Comparison of ENCODE assay signal across 17 cellular contexts in the genomic region with DNA sequence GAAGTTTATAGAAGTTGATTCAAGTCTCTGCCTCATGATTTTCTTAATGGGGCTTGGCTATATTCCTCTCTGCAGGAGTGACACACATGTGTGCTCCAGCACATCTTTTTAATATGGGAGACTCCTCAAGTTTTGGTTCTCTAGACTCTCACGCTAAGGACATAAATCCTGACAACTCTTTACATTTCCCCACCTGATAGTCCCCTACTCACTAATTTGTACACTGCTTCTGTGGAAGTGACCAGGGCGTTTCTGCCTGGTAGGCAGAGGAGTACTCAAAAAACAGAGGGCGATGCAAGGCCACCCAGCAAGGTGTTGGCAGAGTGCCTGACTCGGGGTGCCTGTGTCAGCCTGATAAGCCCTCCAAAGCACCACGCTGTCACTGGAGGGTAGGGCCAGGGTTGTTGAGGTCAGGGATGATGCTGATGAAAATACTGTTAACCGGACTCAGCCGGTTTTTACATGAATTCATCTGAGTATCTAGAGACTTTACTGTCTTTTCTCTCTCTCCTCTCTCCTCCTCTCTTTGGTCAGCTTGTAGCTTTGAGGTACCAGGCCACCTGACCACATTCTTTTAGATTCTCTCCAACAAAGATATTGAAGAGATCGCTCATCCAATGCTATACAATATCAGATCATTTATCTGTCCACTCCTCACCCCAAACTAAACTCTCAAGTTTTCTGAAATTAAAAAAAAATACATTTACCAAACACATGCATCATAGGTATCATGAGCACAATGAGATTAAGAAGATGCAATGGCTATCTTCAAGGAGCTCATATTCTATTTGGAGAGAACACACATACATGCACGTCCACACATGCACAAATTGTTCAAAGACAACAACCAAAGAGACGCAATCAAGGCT.
DNase-seq lines count a peak whose midpoint lies in the region; ATAC-seq, FAIRE-seq and TF ChIP-seq lines count a peak whose summit lies in the region.
"Had no signal": no experiment of that assay in that cellular context is flagged by ENCODE, and none has a peak within 500 bp of the region (broad histone marks: within the 10 kb centered on the region; RNA-seq: fewer than 3 reads in every experiment).

No MANE protein-coding gene starts in this region.

- H3K27me3 Mint-ChIP-seq in astrocyte (ENCODE audit: low read depth, unreplicated experiment): no peaks in the 10 kb centered on the region
- H3K27me3 Mint-ChIP-seq: CD4-positive, CD25-positive, alpha-beta regulatory T cell had no signal

- H4K20me1 ChIP-seq in astrocyte (ENCODE audit: insufficient read depth, low read length): no peaks in the 10 kb centered on the region

- no peaks in the 10 kb centered on the region for H3K36me3 ChIP-seq in astrocyte (ENCODE audit: insufficient read depth, low read length)
- no peaks in the 10 kb centered on the region for H3K36me3 ChIP-seq in suprapubic skin
- H3K36me3 ChIP-seq: pancreas had no signal

- H3K27me3 ChIP-seq in astrocyte (ENCODE audit: insufficient read depth, low read length) (no peaks in the 10 kb centered on the region), suprapubic skin (no peaks in the 10 kb centered on the region)
- H3K27me3 ChIP-seq: pancreas had no signal

- no peaks in the 10 kb centered on the region for H3K9me3 ChIP-seq in astrocyte (ENCODE audit: insufficient read depth, low read depth, low read length)
- H3K9me3 ChIP-seq in suprapubic skin: no peaks in the 10 kb centered on the region
- H3K9me3 ChIP-seq: pancreas had no signal

- H3K4me3 Mint-ChIP-seq in astrocyte (ENCODE audit: unreplicated experiment): peak overlapping the region; percentile 6
- H3K4me3 Mint-ChIP-seq: CD4-positive, CD25-positive, alpha-beta regulatory T cell had no signal

- no peaks in the 10 kb centered on the region for H3K9me3 Mint-ChIP-seq in astrocyte (ENCODE audit: unreplicated experiment)
- H3K9me3 Mint-ChIP-seq: CD4-positive, CD25-positive, alpha-beta regulatory T cell had no signal

- H3K4me1 Mint-ChIP-seq in astrocyte (ENCODE audit: low read depth, unreplicated experiment): peaks cover 51% of the 10 kb centered on the region

- H3K79me2 ChIP-seq in astrocyte (ENCODE audit: insufficient read depth, low read length): no peaks in the 10 kb centered on the region

- no peak overlapping the region for H3K4me2 ChIP-seq in astrocyte (ENCODE audit: low read length)

- H3K27ac ChIP-seq in astrocyte (ENCODE audit: low read depth, low read length): no peak overlapping the region
- H3K27ac ChIP-seq in suprapubic skin: peak overlapping the region; percentile 49
- H3K27ac ChIP-seq: pancreas had no signal

- H3K36me3 Mint-ChIP-seq in astrocyte (ENCODE audit: low read depth, unreplicated experiment): peaks cover 1% of the 10 kb centered on the region
- H3K36me3 Mint-ChIP-seq: CD4-positive, CD25-positive, alpha-beta regulatory T cell had no signal

- peak overlapping the region; percentile 7 for H3K27ac Mint-ChIP-seq in astrocyte (ENCODE audit: unreplicated experiment)

- no peak for TF ChIP-seq CTCF in astrocyte (IDR thresholded peaks at IDR 0.05; ENCODE audit: insufficient read depth, low read depth, low read length)
- TF ChIP-seq CTCF in suprapubic skin (IDR thresholded peaks at IDR 0.05): no peak

- no peak for FAIRE-seq in astrocyte (lab: Jason Lieb, UNC)
- FAIRE-seq: pancreas, TTC549 had no signal

- ATAC-seq in left lobe of liver (peak; percentile 23), GM19035 (IDR thresholded peaks at IDR 0.05; ENCODE audit: unreplicated experiment) (no peak)

- peak; percentile 60 for DNase-seq in Jurkat, Clone E6-1 (ENCODE audit: low read depth, low spot score)
- DNase-seq in astrocyte (ENCODE audit: low read depth): no peak
- no peak for DNase-seq in left lobe of liver (ENCODE audit: low spot score)
- DNase-seq in suprapubic skin (ENCODE audit: low spot score in 2 of 2): peak in 1 of 2 donors; percentile 69
- no peak for DNase-seq in NCI-H1105 (lab: John Stamatoyannopoulos, UW)
- no peak for DNase-seq in NCI-H1436 treated with DMSO at 0.1 percent for 48 hours (lab: John Stamatoyannopoulos, UW)
- DNase-seq in NCI-H345 (lab: John Stamatoyannopoulos, UW): no peak
- DNase-seq: activated CD8-positive, alpha-beta memory T cell treated with anti-CD3 and anti-CD28 coated beads for 24 hours; CD4-positive, CD25-positive, alpha-beta regulatory T cell; EL; mesendoderm; NCI-H187; NCI-H748 treated with DMSO at 0.1 percent for 48 hours; substantia nigra had no signal

- no peak overlapping the region for H3K4me3 ChIP-seq in Jurkat, Clone E6-1 (ENCODE audit: low read length)
- H3K4me3 ChIP-seq in astrocyte (ENCODE audit: insufficient read depth, low read depth, low read length): no peak overlapping the region
- H3K4me3 ChIP-seq in suprapubic skin: no peak overlapping the region
- H3K4me3 ChIP-seq: pancreas had no signal

- no peak overlapping the region for H3K9ac ChIP-seq in astrocyte (ENCODE audit: low read length)

- H2AFZ ChIP-seq in astrocyte (ENCODE audit: low read depth, low read length): no peak overlapping the region

- no peak for TF ChIP-seq POLR2A in suprapubic skin (IDR thresholded peaks at IDR 0.05)

- no peak for TF ChIP-seq EP300 in suprapubic skin (IDR thresholded peaks at IDR 0.05)

- 80% methylated on average over 10 of the region's 10 CpGs for WGBS in suprapubic skin

- H3K4me1 ChIP-seq in astrocyte (ENCODE audit: insufficient read depth, low read length) (peaks cover 6% of the 10 kb centered on the region), suprapubic skin (peaks cover 32% of the 10 kb centered on the region)
